Comparison of ENCODE assay signal across 8 cellular contexts in the genomic region with DNA sequence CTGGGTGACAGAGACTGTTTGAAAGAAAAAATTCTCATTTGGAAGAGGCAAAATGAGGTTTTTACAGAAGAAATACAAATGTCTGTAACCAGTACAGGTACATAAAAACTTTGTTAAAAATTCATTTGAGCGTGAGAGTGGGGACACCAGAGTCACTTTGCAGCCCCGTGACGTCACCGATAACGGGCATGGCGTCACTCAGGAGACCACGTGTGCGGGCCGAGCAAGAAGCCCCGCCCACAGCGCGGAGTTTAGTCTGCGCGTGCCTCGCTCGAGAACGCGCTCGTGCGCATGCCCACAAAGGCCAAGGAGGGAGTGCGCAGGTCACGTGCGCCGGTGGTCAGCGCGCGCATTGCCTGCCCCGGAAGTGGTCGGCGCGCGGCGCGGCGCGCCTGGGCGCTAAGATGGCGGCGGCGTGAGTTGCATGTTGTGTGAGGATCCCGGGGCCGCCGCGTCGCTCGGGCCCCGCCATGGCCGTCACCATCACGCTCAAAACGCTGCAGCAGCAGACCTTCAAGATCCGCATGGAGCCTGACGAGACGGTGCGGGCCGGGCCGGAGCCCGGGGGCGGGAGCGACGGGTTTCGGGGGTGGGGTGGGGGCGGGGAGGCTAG. TPM values are rescaled to one million over a fixed set of nuclear protein-coding genes. Genes with fewer than 3 reads are reported as not detected.
DNase-seq lines count a peak whose midpoint lies in the region; ATAC-seq, FAIRE-seq and TF ChIP-seq lines count a peak whose summit lies in the region.

A gene (plus strand): TSS at position 384 of the 613 bp plus-strand sequence. CDS start 87 bp downstream, at position 471.

- H3K9me3 ChIP-seq in parathyroid adenoma (ENCODE audit: control insufficient read depth, low read length) = no peaks in the 10 kb centered on the region
- H3K9me3 ChIP-seq in tibial artery = no peaks in the 10 kb centered on the region

- H3K27me3 ChIP-seq in parathyroid adenoma (ENCODE audit: control insufficient read depth, insufficient read depth, low read length) = no peaks in the 10 kb centered on the region
- H3K27me3 ChIP-seq in tibial artery = no peaks in the 10 kb centered on the region

- H3K4me1 ChIP-seq in parathyroid adenoma (peaks cover 8% of the 10 kb centered on the region), tibial artery (peaks cover 0 to 36% (median 27%) of the 10 kb centered on the region in 4 donors)

- H3K4me1 Mint-ChIP-seq in activated naive CD8-positive, alpha-beta T cell treated with anti-CD3 and anti-CD28 coated beads, Interleukin-2, amount 50 U/mL, for 24 hours = peaks cover 63% of the 10 kb centered on the region

- TF ChIP-seq POLR2A in GM12891 (IDR thresholded peaks at IDR 0.05; ENCODE audit: low read depth, low read length) = peak; percentile 97

- peak; percentile 100 for FAIRE-seq in GM12891 (lab: Jason Lieb, UNC)

- peak; percentile 87 for DNase-seq in GM12891 (ENCODE audit: insufficient read length, low spot score)
- DNase-seq in NCI-H1436 (lab: John Stamatoyannopoulos, UW) = peak; percentile 99
- peak; percentile 97 for DNase-seq in T follicular helper cell (ENCODE audit: low read depth)
- peak; percentile 100 for DNase-seq in activated naive CD8-positive, alpha-beta T cell treated with anti-CD3 and anti-CD28 coated beads, Interleukin-2, amount 50 U/mL, for 24 hours
- peak; percentile 99 for DNase-seq in Right ventricle myocardium superior
- DNase-seq in tibial artery = peak; percentile 97 to 98

- H3K4me3 ChIP-seq in parathyroid adenoma (ENCODE audit: low read depth, low read length) = peak within 1 kb of the TSS; percentile 93
- H3K4me3 ChIP-seq in tibial artery = peak within 1 kb of the TSS; percentile 79 to 85

- H3K27me3 Mint-ChIP-seq in activated naive CD8-positive, alpha-beta T cell treated with anti-CD3 and anti-CD28 coated beads, Interleukin-2, amount 50 U/mL, for 24 hours = peaks cover 2% of the 10 kb centered on the region

- no peaks in the 10 kb centered on the region for H3K36me3 ChIP-seq in parathyroid adenoma (ENCODE audit: control insufficient read depth, insufficient read depth, low read length)
- H3K36me3 ChIP-seq in tibial artery = peaks cover 64 to 80% (median 67%) of the 10 kb centered on the region in 3 donors

- peak within 1 kb of the TSS; percentile 94 for H3K4me2 ChIP-seq in parathyroid adenoma (ENCODE audit: low read length)

- H3K36me3 Mint-ChIP-seq in activated naive CD8-positive, alpha-beta T cell treated with anti-CD3 and anti-CD28 coated beads, Interleukin-2, amount 50 U/mL, for 24 hours (ENCODE audit: low read depth) = peaks cover 80% of the 10 kb centered on the region

- peak within 1 kb of the TSS; percentile 91 for H3K4me3 Mint-ChIP-seq in activated naive CD8-positive, alpha-beta T cell treated with anti-CD3 and anti-CD28 coated beads, Interleukin-2, amount 50 U/mL, for 24 hours

- no peak for TF ChIP-seq CTCF in parathyroid adenoma (IDR thresholded peaks at IDR 0.05)
- peak in 1 of 2 experiments; percentile 13 for TF ChIP-seq CTCF in tibial artery (IDR thresholded peaks at IDR 0.05)

- H3K27ac Mint-ChIP-seq in activated naive CD8-positive, alpha-beta T cell treated with anti-CD3 and anti-CD28 coated beads, Interleukin-2, amount 50 U/mL, for 24 hours = peak within 1 kb of the TSS; percentile 95

- intact Hi-C loops in Right ventricle myocardium superior (cut with DNase I) (no loop called here), tibial artery (cut with DNase I; ENCODE audit: low total_unique reads) (loop anchor here (10.0 kb wide), 1 partner anchor 61 kb away; a partner anchor contains a TSS)

- peak within 1 kb of the TSS; percentile 63 for H2AFZ ChIP-seq in parathyroid adenoma

- peaks cover 24% of the 10 kb centered on the region for H3K79me2 ChIP-seq in parathyroid adenoma

- peak within 1 kb of the TSS; percentile 80 for H3K27ac ChIP-seq in parathyroid adenoma
- peak within 1 kb of the TSS; percentile 89 to 90 for H3K27ac ChIP-seq in tibial artery

- peak; percentile 90 for ATAC-seq in HG02798 (IDR thresholded peaks at IDR 0.05; ENCODE audit: poor library complexity, unreplicated experiment)
- ATAC-seq in activated naive CD8-positive, alpha-beta T cell treated with anti-CD3 and anti-CD28 coated beads, Interleukin-2, amount 50 U/mL, for 24 hours = peak; percentile 76
- ATAC-seq in Right ventricle myocardium superior (ENCODE audit: poor library complexity) = peak; percentile 96

- H3K9me3 Mint-ChIP-seq in activated naive CD8-positive, alpha-beta T cell treated with anti-CD3 and anti-CD28 coated beads, Interleukin-2, amount 50 U/mL, for 24 hours = no peaks in the 10 kb centered on the region

- H3K9ac ChIP-seq in parathyroid adenoma = peak within 1 kb of the TSS; percentile 62

TF ChIP-seq in GM12891, 5 proteins besides CTCF, POLR2A, EP300 and RAD21:
- peak; percentile 29; the same call in 1 of the 2 replicates for TF ChIP-seq SPI1 (IDR thresholded peaks at IDR 0.05; ENCODE audit: low read depth, low read length)
- TF ChIP-seq POU2F2 (IDR thresholded peaks at IDR 0.05; ENCODE audit: low read depth, low read length) = peak; percentile 95
- peak; percentile 98 for TF ChIP-seq TAF1 (IDR thresholded peaks at IDR 0.05; ENCODE audit: low read depth, low read length)
- TF ChIP-seq POLR2AphosphoS5 (IDR thresholded peaks at IDR 0.05; ENCODE audit: low read depth, low read length) = peak; percentile 99
- peak; percentile 56 for TF ChIP-seq PAX5 (IDR thresholded peaks at IDR 0.05; ENCODE audit: insufficient read depth, low read length, severe bottlenecking)

RNA-seq across cellular contexts. Expression of the gene that starts here (rescaled TPM):
- polyA plus RNA-seq in GM12891 (2012; ENCODE audit: low read depth, missing spikeins) = 108 TPM
- 174 TPM for total RNA-seq in Right ventricle myocardium superior

Comparison
In these comparisons a context has a peak if more than half of its experiments do, and no peak if none do; other contexts are left out.
1. Peak in every context shown above with its lines: DNase-seq, ATAC-seq, H3K4me3 ChIP-seq and H3K27ac ChIP-seq.